In the genomic region with DNA sequence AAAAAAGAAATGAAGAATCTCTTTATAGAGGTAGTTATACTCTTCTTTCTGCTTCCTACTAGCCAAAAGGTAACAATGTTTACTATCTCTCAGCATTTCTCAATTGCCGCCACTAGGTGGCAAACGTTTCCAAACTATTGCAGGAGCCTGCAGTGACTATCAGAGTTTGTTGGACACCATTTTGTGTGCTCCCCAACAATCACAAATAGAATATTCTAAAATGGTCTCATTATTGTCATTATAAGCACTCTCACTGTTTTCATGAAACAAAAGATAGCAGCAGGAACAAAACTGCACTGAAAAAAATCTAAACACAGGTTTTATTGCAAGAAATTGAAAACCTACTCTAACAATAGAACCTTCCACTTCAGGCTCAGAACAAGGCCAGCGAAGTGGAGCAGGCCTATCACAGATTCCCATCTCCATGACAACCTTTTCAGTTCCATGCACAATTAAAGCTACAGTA, we compare ENCODE assay signal across 8 cellular contexts.
A peak's percentile ranks its signal among the peaks of the same experiment; 100 is the strongest.
DNase-seq lines count a peak whose midpoint lies in the region; ATAC-seq, FAIRE-seq and TF ChIP-seq lines count a peak whose summit lies in the region.

No MANE protein-coding gene starts in this region.

- FAIRE-seq in A549 (lab: Jason Lieb, UNC) (no peak), GM12878 (lab: Jason Lieb, UNC) (peak; percentile 64)

- H3K36me3 ChIP-seq in GM12878 (ENCODE audit: control insufficient read depth in 2 of 2, insufficient read depth in 2 of 2, low read length in 1 of 2), result no peaks in the 10 kb centered on the region
- no peaks in the 10 kb centered on the region for H3K36me3 ChIP-seq in iPS DF 6.9 (ENCODE audit: control insufficient read depth, insufficient read depth, low read length)
- H3K36me3 ChIP-seq in spleen, result no peaks in the 10 kb centered on the region

- WGBS in A549 (ENCODE audit: missing lambda C conversion rate), result 25% methylated on average over 3 of the region's 3 CpGs
- WGBS in GM12878 (ENCODE audit: insufficient coverage, insufficient replicate concordance, low lambda C conversion rate, missing lambda C conversion rate), result 33% methylated on average over 3 of the region's 3 CpGs
- WGBS in iPS DF 6.9 (ENCODE audit: insufficient coverage, insufficient read length), result no CpG with 5 or more reads among the region's 3 CpGs
- 18 to 28% (median 25%) methylated on average over 3 of the region's 3 CpGs for WGBS in spleen, 5 donors

- BruUV-seq in GM12878 (replicated peaks; lab: Mats Ljungman, UMichigan), result no TSS peak

- H3K9me3 ChIP-seq in A549 (no peaks in the 10 kb centered on the region), GM12878 (replicated peaks; ENCODE audit: control insufficient read depth, insufficient read depth, low read length) (no peaks in the 10 kb centered on the region), iPS DF 6.9 (ENCODE audit: control insufficient read depth, insufficient read depth, low read length) (no peaks in the 10 kb centered on the region), spleen (no peaks in the 10 kb centered on the region)

- TF ChIP-seq EP300 in A549 (IDR thresholded peaks at IDR 0.05) (no peak), GM12878 (IDR thresholded peaks at IDR 0.05; ENCODE audit: borderline replicate concordance in 1 of 2, control insufficient read depth in 1 of 2, low read depth in 2 of 2, low read length in 2 of 2) (no peak)

- no peaks in the 10 kb centered on the region for H4K20me1 ChIP-seq in GM12878 (ENCODE audit: control insufficient read depth, insufficient read depth)

- TF ChIP-seq POLR2A in A549 (IDR thresholded peaks at IDR 0.05; ENCODE audit: low read length) (no peak), GM12878 (IDR thresholded peaks at IDR 0.05; ENCODE audit: low read depth, low read length) (no peak), spleen (IDR thresholded peaks at IDR 0.05) (no peak)

- TF ChIP-seq CTCF in A549 (IDR thresholded peaks at IDR 0.05), result peak; percentile 72
- peak; percentile 69 to 87 (median 73) for TF ChIP-seq CTCF in GM12878 (IDR thresholded peaks at IDR 0.05 in 2 of 3, conservative IDR thresholded peaks at IDR 0.05 in 1 of 3; ENCODE audit: control insufficient read depth in 2 of 3, extremely low read depth in 1 of 3, insufficient read depth in 1 of 3, low read depth in 3 of 3, low read length in 3 of 3)
- peak; percentile 15 to 81 (median 68) for TF ChIP-seq CTCF in spleen (IDR thresholded peaks at IDR 0.05 in 8 of 11, conservative IDR thresholded peaks at IDR 0.05 in 3 of 11)

- H3K4me2 ChIP-seq in A549 (no peak overlapping the region), GM12878 (ENCODE audit: control insufficient read depth, insufficient read depth) (no peak overlapping the region)

- ATAC-seq in A549 (peak; percentile 86 to 90), GM18511 (IDR thresholded peaks at IDR 0.05; ENCODE audit: unreplicated experiment) (peak; percentile 98), HG02981 (IDR thresholded peaks at IDR 0.05; ENCODE audit: unreplicated experiment) (peak; percentile 93), GM12878 (peak; percentile 98)

- H3K4me1 ChIP-seq in A549, result no peaks in the 10 kb centered on the region
- H3K4me1 ChIP-seq in GM12878 (ENCODE audit: control insufficient read depth, insufficient read depth, low read length), result no peaks in the 10 kb centered on the region
- H3K4me1 ChIP-seq in iPS DF 6.9 (ENCODE audit: control insufficient read depth, insufficient read depth, low read length), result no peaks in the 10 kb centered on the region
- H3K4me1 ChIP-seq in spleen, result no peaks in the 10 kb centered on the region

- RAD21 ChIA-PET in GM12878 (lab: Charles Lee; ENCODE audit: unreplicated experiment), result interaction anchor here (0.8 to 3.8 kb wide), 5 partner anchors 301 to 526 kb away, joined by 3 to 33 read pairs (median 4); no protein-coding TSS in a partner anchor

- TF ChIP-seq RAD21 in A549 (conservative IDR thresholded peaks at IDR 0.05 in 1 of 2, IDR thresholded peaks at IDR 0.05 in 1 of 2) (peak; percentile 78 to 84), GM12878 (IDR thresholded peaks at IDR 0.05; ENCODE audit: insufficient read depth, low read depth, low read length) (peak; percentile 92)

- no peak overlapping the region for H3K9ac ChIP-seq in GM12878 (ENCODE audit: control insufficient read depth, insufficient read depth, low read length)

- DNase-seq in A549 (ENCODE audit: low read depth in 1 of 2, low spot score in 1 of 2), result peak; percentile 17 to 68
- peak; percentile 52 to 82 for DNase-seq in NCI-H187 (lab: John Stamatoyannopoulos, UW)
- DNase-seq in T-helper 9 cell, result peak; percentile 42
- DNase-seq in GM12878 (ENCODE audit: low read depth, low spot score), result peak; percentile 25
- peak; percentile 39 for DNase-seq in iPS DF 6.9 (ENCODE audit: low read depth, low spot score)
- no peak for DNase-seq in spleen

- H3K4me3 ChIP-seq in A549 (no peak overlapping the region), GM12878 (no peak overlapping the region), iPS DF 6.9 (ENCODE audit: low read length) (no peak overlapping the region), spleen (no peak overlapping the region)

- CTCF ChIA-PET in A549 (lab: Yijun Ruan, JAX), result interaction anchor here (0.6 to 1.0 kb wide), 8 partner anchors 9 to 557 kb away, joined by 3 to 4 read pairs (median 3); no protein-coding TSS in a partner anchor
- CTCF ChIA-PET in GM12878 (lab: Yijun Ruan, JAX), result interaction anchor here (0.6 to 5.3 kb wide), 18 partner anchors 10 to 1688 kb away, joined by 3 to 66 read pairs (median 4); no protein-coding TSS in a partner anchor

- SMC1A ChIA-PET in GM12878 (lab: Charles Lee; ENCODE audit: uncharacterized antibody, unreplicated experiment), result interaction anchor here (0.7 to 1.5 kb wide), 7 partner anchors 9 to 526 kb away, joined by 3 to 23 read pairs (median 4); no protein-coding TSS in a partner anchor

- H3K79me2 ChIP-seq in GM12878 (ENCODE audit: control insufficient read depth, insufficient read depth, low read length), result no peaks in the 10 kb centered on the region

- H3K27me3 ChIP-seq in GM12878 (replicated peaks in 1 of 2; ENCODE audit: control insufficient read depth in 2 of 2, insufficient read depth in 2 of 2, low read length in 1 of 2), result no peaks in the 10 kb centered on the region
- H3K27me3 ChIP-seq in iPS DF 6.9 (ENCODE audit: control insufficient read depth, insufficient read depth, low read length), result no peaks in the 10 kb centered on the region
- no peaks in the 10 kb centered on the region for H3K27me3 ChIP-seq in spleen (replicated peaks in 1 of 7)

- in situ Hi-C loops in GM12878 (cut with MboI), result loop anchor here (10.0 to 25.0 kb wide), 2 partner anchors 524 to 1682 kb away; no protein-coding TSS in a partner anchor

- H3K27ac ChIP-seq in A549 (no peak overlapping the region), GM12878 (ENCODE audit: control insufficient read depth, insufficient read depth) (no peak overlapping the region), iPS DF 6.9 (ENCODE audit: low read length) (no peak overlapping the region), spleen (peak overlapping the region in 2 of 8 donors; percentile 21 to 45)

- POLR2A ChIA-PET in A549 (lab: Yijun Ruan, JAX) (no interaction called here), GM12878 (lab: Charles Lee) (no interaction called here)

- intact Hi-C loops in GM12878 (cut with micrococcal nuclease; ENCODE audit: unreplicated experiment) (loop anchor here (1.0 kb wide), 3 partner anchors 301 to 527 kb away; no protein-coding TSS in a partner anchor), spleen (cut with DNase I; ENCODE audit: low total_unique reads) (loop anchor here (5.0 to 10.0 kb wide), 2 partner anchors 386 to 527 kb away; no protein-coding TSS in a partner anchor)

- H2AFZ ChIP-seq in GM12878 (ENCODE audit: control insufficient read depth, low read depth, low read length), result peak overlapping the region; percentile 67

TF ChIP-seq in A549, 52 proteins besides CTCF, POLR2A, EP300 and RAD21:
- TF ChIP-seq FOSL2 (IDR thresholded peaks at IDR 0.05), result no peak
- TF ChIP-seq FOSL2 (CRISPR knock-in tag; IDR thresholded peaks at IDR 0.05), result no peak
- peak; percentile 60; the same call in 1 of the 2 replicates for TF ChIP-seq EHMT2 (IDR thresholded peaks at IDR 0.05; ENCODE audit: low read depth)
- TF ChIP-seq SMC3 (IDR thresholded peaks at IDR 0.05), result peak; percentile 79

TF ChIP-seq in GM12878, 131 proteins besides CTCF, POLR2A, EP300 and RAD21 (continues in another document):
- TF ChIP-seq FOXM1 (IDR thresholded peaks at IDR 0.05; ENCODE audit: low read depth, low read length), result 0 out of 2 replicates have a peak, but pooled peaks have one; percentile 20
- TF ChIP-seq CBX5 (IDR thresholded peaks at IDR 0.05; ENCODE audit: low read depth), result 0 out of 2 replicates have a peak, but pooled peaks have one; percentile 29
- peak; percentile 87; the same call in 1 of the 2 replicates for TF ChIP-seq SMC3 (IDR thresholded peaks at IDR 0.05; ENCODE audit: borderline replicate concordance, low read length)
- TF ChIP-seq, protein P1, sequence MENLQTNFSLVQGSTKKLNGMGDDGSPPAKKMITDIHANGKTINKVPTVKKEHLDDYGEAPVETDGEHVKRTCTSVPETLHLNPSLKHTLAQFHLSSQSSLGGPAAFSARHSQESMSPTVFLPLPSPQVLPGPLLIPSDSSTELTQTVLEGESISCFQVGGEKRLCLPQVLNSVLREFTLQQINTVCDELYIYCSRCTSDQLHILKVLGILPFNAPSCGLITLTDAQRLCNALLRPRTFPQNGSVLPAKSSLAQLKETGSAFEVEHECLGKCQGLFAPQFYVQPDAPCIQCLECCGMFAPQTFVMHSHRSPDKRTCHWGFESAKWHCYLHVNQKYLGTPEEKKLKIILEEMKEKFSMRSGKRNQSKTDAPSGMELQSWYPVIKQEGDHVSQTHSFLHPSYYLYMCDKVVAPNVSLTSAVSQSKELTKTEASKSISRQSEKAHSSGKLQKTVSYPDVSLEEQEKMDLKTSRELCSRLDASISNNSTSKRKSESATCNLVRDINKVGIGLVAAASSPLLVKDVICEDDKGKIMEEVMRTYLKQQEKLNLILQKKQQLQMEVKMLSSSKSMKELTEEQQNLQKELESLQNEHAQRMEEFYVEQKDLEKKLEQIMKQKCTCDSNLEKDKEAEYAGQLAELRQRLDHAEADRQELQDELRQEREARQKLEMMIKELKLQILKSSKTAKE (IDR thresholded peaks at IDR 0.05; ENCODE audit: low read depth, poor library complexity, severe bottlenecking), result peak; percentile 30
- TF ChIP-seq YY1 (IDR thresholded peaks at IDR 0.05; ENCODE audit: low read depth, low read length), result peak; percentile 98
- TF ChIP-seq, protein P2, sequence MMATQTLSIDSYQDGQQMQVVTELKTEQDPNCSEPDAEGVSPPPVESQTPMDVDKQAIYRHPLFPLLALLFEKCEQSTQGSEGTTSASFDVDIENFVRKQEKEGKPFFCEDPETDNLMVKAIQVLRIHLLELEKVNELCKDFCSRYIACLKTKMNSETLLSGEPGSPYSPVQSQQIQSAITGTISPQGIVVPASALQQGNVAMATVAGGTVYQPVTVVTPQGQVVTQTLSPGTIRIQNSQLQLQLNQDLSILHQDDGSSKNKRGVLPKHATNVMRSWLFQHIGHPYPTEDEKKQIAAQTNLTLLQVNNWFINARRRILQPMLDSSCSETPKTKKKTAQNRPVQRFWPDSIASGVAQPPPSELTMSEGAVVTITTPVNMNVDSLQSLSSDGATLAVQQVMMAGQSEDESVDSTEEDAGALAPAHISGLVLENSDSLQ (IDR thresholded peaks at IDR 0.05), result 0 out of 2 replicates have a peak, but pooled peaks have one; percentile 18
- TF ChIP-seq ZNF274 (IDR thresholded peaks at IDR 0.05; ENCODE audit: insufficient read depth, insufficient read length), result no peak
- no peak for TF ChIP-seq EED (IDR thresholded peaks at IDR 0.05; ENCODE audit: low read depth)
